ENCODE assay signal across 1 cellular context in the genomic region with DNA sequence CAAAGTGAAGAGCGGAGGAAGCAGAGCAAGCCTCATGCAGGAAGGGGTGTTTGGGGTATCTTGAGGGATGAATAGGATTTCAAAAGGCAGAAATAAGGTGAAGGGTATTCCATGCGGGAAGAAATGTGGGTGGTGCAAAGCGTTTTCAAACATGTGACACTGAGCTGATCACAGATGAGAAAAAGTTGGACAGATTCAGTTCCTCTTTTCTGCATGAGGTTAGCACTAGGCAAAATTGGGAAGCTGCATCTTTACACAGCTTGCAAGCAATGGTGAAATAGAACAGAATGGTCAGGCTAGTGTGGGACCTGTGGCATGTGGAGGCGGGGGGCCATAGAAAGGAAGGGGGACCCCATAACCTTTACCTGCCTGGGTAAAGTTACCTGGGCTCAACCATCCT.
TF ChIP-seq lines count a peak whose summit lies in the region.

No MANE protein-coding gene starts in this region.

TF ChIP-seq in WTC11, 78 proteins besides CTCF, POLR2A, EP300 and RAD21 (continued from another document):
- TF ChIP-seq, protein P1, sequence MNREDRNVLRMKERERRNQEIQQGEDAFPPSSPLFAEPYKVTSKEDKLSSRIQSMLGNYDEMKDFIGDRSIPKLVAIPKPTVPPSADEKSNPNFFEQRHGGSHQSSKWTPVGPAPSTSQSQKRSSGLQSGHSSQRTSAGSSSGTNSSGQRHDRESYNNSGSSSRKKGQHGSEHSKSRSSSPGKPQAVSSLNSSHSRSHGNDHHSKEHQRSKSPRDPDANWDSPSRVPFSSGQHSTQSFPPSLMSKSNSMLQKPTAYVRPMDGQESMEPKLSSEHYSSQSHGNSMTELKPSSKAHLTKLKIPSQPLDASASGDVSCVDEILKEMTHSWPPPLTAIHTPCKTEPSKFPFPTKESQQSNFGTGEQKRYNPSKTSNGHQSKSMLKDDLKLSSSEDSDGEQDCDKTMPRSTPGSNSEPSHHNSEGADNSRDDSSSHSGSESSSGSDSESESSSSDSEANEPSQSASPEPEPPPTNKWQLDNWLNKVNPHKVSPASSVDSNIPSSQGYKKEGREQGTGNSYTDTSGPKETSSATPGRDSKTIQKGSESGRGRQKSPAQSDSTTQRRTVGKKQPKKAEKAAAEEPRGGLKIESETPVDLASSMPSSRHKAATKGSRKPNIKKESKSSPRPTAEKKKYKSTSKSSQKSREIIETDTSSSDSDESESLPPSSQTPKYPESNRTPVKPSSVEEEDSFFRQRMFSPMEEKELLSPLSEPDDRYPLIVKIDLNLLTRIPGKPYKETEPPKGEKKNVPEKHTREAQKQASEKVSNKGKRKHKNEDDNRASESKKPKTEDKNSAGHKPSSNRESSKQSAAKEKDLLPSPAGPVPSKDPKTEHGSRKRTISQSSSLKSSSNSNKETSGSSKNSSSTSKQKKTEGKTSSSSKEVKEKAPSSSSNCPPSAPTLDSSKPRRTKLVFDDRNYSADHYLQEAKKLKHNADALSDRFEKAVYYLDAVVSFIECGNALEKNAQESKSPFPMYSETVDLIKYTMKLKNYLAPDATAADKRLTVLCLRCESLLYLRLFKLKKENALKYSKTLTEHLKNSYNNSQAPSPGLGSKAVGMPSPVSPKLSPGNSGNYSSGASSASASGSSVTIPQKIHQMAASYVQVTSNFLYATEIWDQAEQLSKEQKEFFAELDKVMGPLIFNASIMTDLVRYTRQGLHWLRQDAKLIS (CRISPR knock-in tag; IDR thresholded peaks at IDR 0.05; ENCODE audit: borderline replicate concordance): no peak
- TF ChIP-seq NR2C2 (CRISPR knock-in tag; IDR thresholded peaks at IDR 0.05) (no peak), RORB (CRISPR knock-in tag; IDR thresholded peaks at IDR 0.05) (no peak), CREB1 (CRISPR knock-in tag; IDR thresholded peaks at IDR 0.05) (no peak), NFE2L1 (CRISPR knock-in tag; IDR thresholded peaks at IDR 0.05) (no peak), ZNF416 (CRISPR knock-in tag; IDR thresholded peaks at IDR 0.05) (no peak), NFYB (CRISPR knock-in tag; conservative IDR thresholded peaks at IDR 0.05; ENCODE audit: low read depth) (no peak), FOXK1 (CRISPR knock-in tag; IDR thresholded peaks at IDR 0.05) (no peak)
- TF ChIP-seq, protein P2, sequence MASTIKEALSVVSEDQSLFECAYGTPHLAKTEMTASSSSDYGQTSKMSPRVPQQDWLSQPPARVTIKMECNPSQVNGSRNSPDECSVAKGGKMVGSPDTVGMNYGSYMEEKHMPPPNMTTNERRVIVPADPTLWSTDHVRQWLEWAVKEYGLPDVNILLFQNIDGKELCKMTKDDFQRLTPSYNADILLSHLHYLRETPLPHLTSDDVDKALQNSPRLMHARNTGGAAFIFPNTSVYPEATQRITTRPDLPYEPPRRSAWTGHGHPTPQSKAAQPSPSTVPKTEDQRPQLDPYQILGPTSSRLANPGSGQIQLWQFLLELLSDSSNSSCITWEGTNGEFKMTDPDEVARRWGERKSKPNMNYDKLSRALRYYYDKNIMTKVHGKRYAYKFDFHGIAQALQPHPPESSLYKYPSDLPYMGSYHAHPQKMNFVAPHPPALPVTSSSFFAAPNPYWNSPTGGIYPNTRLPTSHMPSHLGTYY (CRISPR knock-in tag; IDR thresholded peaks at IDR 0.05): no peak
- TF ChIP-seq, protein P3, sequence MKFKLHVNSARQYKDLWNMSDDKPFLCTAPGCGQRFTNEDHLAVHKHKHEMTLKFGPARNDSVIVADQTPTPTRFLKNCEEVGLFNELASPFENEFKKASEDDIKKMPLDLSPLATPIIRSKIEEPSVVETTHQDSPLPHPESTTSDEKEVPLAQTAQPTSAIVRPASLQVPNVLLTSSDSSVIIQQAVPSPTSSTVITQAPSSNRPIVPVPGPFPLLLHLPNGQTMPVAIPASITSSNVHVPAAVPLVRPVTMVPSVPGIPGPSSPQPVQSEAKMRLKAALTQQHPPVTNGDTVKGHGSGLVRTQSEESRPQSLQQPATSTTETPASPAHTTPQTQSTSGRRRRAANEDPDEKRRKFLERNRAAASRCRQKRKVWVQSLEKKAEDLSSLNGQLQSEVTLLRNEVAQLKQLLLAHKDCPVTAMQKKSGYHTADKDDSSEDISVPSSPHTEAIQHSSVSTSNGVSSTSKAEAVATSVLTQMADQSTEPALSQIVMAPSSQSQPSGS (CRISPR knock-in tag; IDR thresholded peaks at IDR 0.05; ENCODE audit: borderline replicate concordance, low read depth): no peak
